9 cellular contexts compared by ENCODE assay signal in the genomic region with DNA sequence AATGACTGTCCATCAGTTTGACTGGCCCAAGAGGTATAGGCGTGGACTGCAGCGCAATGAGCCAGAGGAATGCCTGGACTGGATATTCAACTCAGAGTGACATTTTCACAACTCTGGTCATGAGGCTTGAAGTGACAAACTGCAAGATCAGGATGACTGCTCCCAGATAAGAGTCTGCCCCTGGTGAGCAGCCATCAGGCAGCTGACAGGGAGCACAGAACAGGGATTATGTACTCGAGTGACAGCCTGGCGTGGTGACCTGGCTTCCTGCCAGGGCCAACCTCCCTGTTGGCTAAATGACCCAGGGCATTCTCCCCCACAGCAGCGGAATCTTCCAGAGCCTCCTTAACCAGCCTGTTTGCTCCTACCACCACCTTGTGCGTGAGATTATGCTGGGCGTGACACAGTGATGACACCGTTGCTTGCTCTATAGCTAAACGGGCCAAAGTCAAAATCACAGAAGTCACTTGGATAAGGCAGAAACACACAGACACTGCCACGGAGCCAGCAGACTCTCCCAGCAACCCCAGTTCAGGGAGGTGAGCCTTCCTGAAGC.
DNase-seq lines count a peak whose midpoint lies in the region; ATAC-seq and TF ChIP-seq lines count a peak whose summit lies in the region.
"Had no signal": no experiment of that assay in that cellular context is flagged by ENCODE, and none has a peak within 500 bp of the region (broad histone marks: within the 10 kb centered on the region; RNA-seq: fewer than 3 reads in every experiment).

No MANE protein-coding gene starts in this region.

- peak overlapping the region; percentile 64 for H2BK12ac ChIP-seq in H9 (ENCODE audit: insufficient read length, low read depth, low read length)

- no peak overlapping the region for H3K4ac ChIP-seq in H9 (ENCODE audit: low read depth, low read length)

- peak; percentile 46 for DNase-seq in H9
- peak; percentile 65 for DNase-seq in NCI-H748 treated with DMSO at 0.1 percent for 48 hours (lab: John Stamatoyannopoulos, UW)
- peak; percentile 88 for DNase-seq in Right ventricle myocardium superior
- DNase-seq in putamen (ENCODE audit: low spot score) = peak; percentile 26
- no peak for DNase-seq in activated naive CD4-positive, alpha-beta T cell treated with Interleukin-2 at 50 U/mL for 16 hours
- DNase-seq in OCI-LY7 (ENCODE audit: low spot score) = no peak
- no peak for DNase-seq in NOMO-1 treated with dmso at 0.1 percent for 144 hours (lab: John Stamatoyannopoulos, UW; ENCODE audit: unreplicated experiment)
- DNase-seq in ascending aorta (ENCODE audit: low spot score in 2 of 2) = no peak
- DNase-seq: stimulated activated CD4-positive, alpha-beta T cell treated with anti-CD3 and anti-CD28 coated beads, Interleukin-15, amount 100 ng/mL, for 24 hours had no signal

- no CpG with 5 or more reads among the region's 10 CpGs for WGBS in H9 (ENCODE audit: extremely low coverage, insufficient read length, low lambda C conversion rate)

- no peaks in the 10 kb centered on the region for H3K9me3 ChIP-seq in H9 (ENCODE audit: control insufficient read depth, low read depth, low read length)
- no peaks in the 10 kb centered on the region for H3K9me3 ChIP-seq in OCI-LY7 (ENCODE audit: low read length)
- H3K9me3 ChIP-seq in ascending aorta = no peaks in the 10 kb centered on the region

- POLR2A ChIA-PET in OCI-LY7 (lab: Charles Lee) = interaction anchor here (0.6 kb wide), 1 partner anchor 653 kb away, joined by 4 read pairs; no protein-coding TSS in a partner anchor

- peak; percentile 96 for ATAC-seq in Right ventricle myocardium superior (ENCODE audit: poor library complexity)

- no peak overlapping the region for H3K56ac ChIP-seq in H9 (ENCODE audit: insufficient read length, low read depth, low read length)

- no peak overlapping the region for H3K4me3 ChIP-seq in OCI-LY7 (ENCODE audit: low read depth, low read length, poor library complexity, severe bottlenecking)
- no peak overlapping the region for H3K4me3 ChIP-seq in ascending aorta

- no peak overlapping the region for H4K8ac ChIP-seq in H9 (replicated peaks; ENCODE audit: insufficient read length, low read depth, low read length)

- no peaks in the 10 kb centered on the region for H3K27me3 ChIP-seq in H9 (ENCODE audit: insufficient read depth, low read length)
- H3K27me3 ChIP-seq in ascending aorta = no peaks in the 10 kb centered on the region

- H2AFZ ChIP-seq in H9 (ENCODE audit: low read length) = no peak overlapping the region
- H2AFZ ChIP-seq in OCI-LY7 (ENCODE audit: low read length) = no peak overlapping the region

- no peak overlapping the region for H3K4me3 Mint-ChIP-seq in H9

- H3K4me2 ChIP-seq in H9 (ENCODE audit: insufficient read depth, insufficient read length, low read length) (no peak overlapping the region), OCI-LY7 (ENCODE audit: low read length) (no peak overlapping the region)

- peaks cover 42 to 48% of the 10 kb centered on the region in 2 experiments for H3K4me1 Mint-ChIP-seq in H9

- no peak overlapping the region for H2BK15ac ChIP-seq in H9 (ENCODE audit: low read depth, low read length)

- intact Hi-C loops in Right ventricle myocardium superior (cut with DNase I) (no loop called here), OCI-LY7 (cut with micrococcal nuclease; ENCODE audit: unreplicated experiment) (no loop called here), ascending aorta (cut with DNase I) (no loop called here)

- H2BK20ac ChIP-seq in H9 (ENCODE audit: low read depth, low read length, poor library complexity, severe bottlenecking) = no peak overlapping the region

- H3K4me1 ChIP-seq in H9 (ENCODE audit: insufficient read depth, low read length) = peaks cover 6% of the 10 kb centered on the region; the same call in 1 of the 2 replicates
- no peaks in the 10 kb centered on the region for H3K4me1 ChIP-seq in OCI-LY7 (ENCODE audit: insufficient read depth, low read length, poor library complexity, severe bottlenecking)
- H3K4me1 ChIP-seq in ascending aorta = no peaks in the 10 kb centered on the region

- peak overlapping the region; percentile 45 for H2BK5ac ChIP-seq in H9 (ENCODE audit: insufficient read length, low read length)

- H3K14ac ChIP-seq in H9 (ENCODE audit: insufficient read depth, low read length) = peak overlapping the region; percentile 44; the same call in 1 of the 2 replicates

- TF ChIP-seq CTCF in H9 (conservative IDR thresholded peaks at IDR 0.05) = no peak
- no peak for TF ChIP-seq CTCF in OCI-LY7 (conservative IDR thresholded peaks at IDR 0.05; ENCODE audit: low read length)
- no peak for TF ChIP-seq CTCF in ascending aorta (IDR thresholded peaks at IDR 0.05)

- no TSS peak for BruUV-seq in OCI-LY7 (replicated peaks; lab: Mats Ljungman, UMichigan)

- no peaks in the 10 kb centered on the region for H3K9me2 ChIP-seq in OCI-LY7 (ENCODE audit: insufficient read depth, low read length)

- H4K20me1 ChIP-seq in H9 (ENCODE audit: control insufficient read depth, insufficient read depth, insufficient read length) (no peaks in the 10 kb centered on the region), OCI-LY7 (ENCODE audit: insufficient read depth, low read length) (no peaks in the 10 kb centered on the region)

- H3K23ac ChIP-seq in H9 (ENCODE audit: insufficient read length, low read depth, low read length) = no peak overlapping the region

- H3K9ac ChIP-seq in H9 (ENCODE audit: extremely low read depth, insufficient read length, low read length) = no peak overlapping the region

- H3K79me1 ChIP-seq in H9 (ENCODE audit: insufficient read depth, low read depth, low read length, poor library complexity, severe bottlenecking) = no peaks in the 10 kb centered on the region

- peak overlapping the region; percentile 4 for H3K27ac ChIP-seq in H9 (ENCODE audit: insufficient read length, low read depth, low read length)
- H3K27ac ChIP-seq in OCI-LY7 (ENCODE audit: low read depth, low read length, poor library complexity, severe bottlenecking) = no peak overlapping the region
- H3K27ac ChIP-seq in ascending aorta = no peak overlapping the region

- no peak overlapping the region for H3T11ph ChIP-seq in H9 (ENCODE audit: low read length)

- H2AK5ac ChIP-seq in H9 (ENCODE audit: insufficient read length, low read length) = no peak overlapping the region

- peak overlapping the region; percentile 57 for H4K5ac ChIP-seq in H9 (ENCODE audit: insufficient read length, low read depth, low read length)

- no peak overlapping the region for H4K91ac ChIP-seq in H9 (ENCODE audit: insufficient read length, low read depth, low read length)

- no peaks in the 10 kb centered on the region for H3K27me3 Mint-ChIP-seq in H9 (ENCODE audit: low read depth)

- H3K36me3 ChIP-seq in OCI-LY7 (ENCODE audit: insufficient read depth, low read length) = no peaks in the 10 kb centered on the region
- no peaks in the 10 kb centered on the region for H3K36me3 ChIP-seq in ascending aorta

- no peak overlapping the region for H2BK120ac ChIP-seq in H9 (ENCODE audit: low read depth, low read length, poor library complexity, severe bottlenecking)

- no peaks in the 10 kb centered on the region for H3K23me2 ChIP-seq in H9 (ENCODE audit: insufficient read length, low read depth, low read length, poor library complexity, severe bottlenecking)

- H3K79me2 ChIP-seq in H9 (ENCODE audit: insufficient read depth, low read length) = no peaks in the 10 kb centered on the region
- H3K79me2 ChIP-seq in OCI-LY7 (ENCODE audit: insufficient read depth, low read depth, low read length) = no peaks in the 10 kb centered on the region

- H3K9me3 Mint-ChIP-seq in H9 = no peaks in the 10 kb centered on the region

- peak overlapping the region; percentile 21 for H3K18ac ChIP-seq in H9 (ENCODE audit: insufficient read length, low read depth, low read length)

- no peaks in the 10 kb centered on the region for H3K36me3 Mint-ChIP-seq in H9 (ENCODE audit: insufficient read depth in 1 of 3, low read depth in 3 of 3)

- peak overlapping the region; percentile 55 to 96 (median 93); a peak in 6 of 7 replicates for H3K27ac Mint-ChIP-seq in H9

- CTCF ChIA-PET in OCI-LY7 (lab: Charles Lee; ENCODE audit: unreplicated experiment) = no interaction called here

Comparison
In these comparisons a context has a peak if more than half of its experiments do, and no peak if none do; other contexts are left out.
1. DNase-seq: peak in H9 (single experiment), NCI-H748 treated with DMSO at 0.1 percent for 48 hours (single experiment), Right ventricle myocardium superior (single experiment) and putamen (single experiment); none in activated naive CD4-positive, alpha-beta T cell treated with Interleukin-2 at 50 U/mL for 16 hours (single experiment), OCI-LY7 (single experiment), NOMO-1 treated with dmso at 0.1 percent for 144 hours (single experiment) and ascending aorta (0 of 2).